ENCODE assay signal across 16 cellular contexts in genomic region chr1:230922620-230923019, GRCh38. TPM values are rescaled to one million over a fixed set of nuclear protein-coding genes. Genes with fewer than 3 reads are reported as not detected.
DNase-seq lines count a peak whose midpoint lies in the region; ATAC-seq and TF ChIP-seq lines count a peak whose summit lies in the region.
"Had no signal": no experiment of that assay in that cellular context is flagged by ENCODE, and none has a peak within 500 bp of the region (broad histone marks: within the 10 kb centered on the region; RNA-seq: fewer than 3 reads in every experiment).

No MANE protein-coding gene starts in this region.

- peak overlapping the region; percentile 9 for H3K27ac Mint-ChIP-seq in CD4-positive, alpha-beta T cell
- H3K27ac Mint-ChIP-seq in HFFc6: no peak overlapping the region
- peak overlapping the region; percentile 27 for H3K27ac Mint-ChIP-seq in activated naive CD8-positive, alpha-beta T cell treated with anti-CD3 and anti-CD28 coated beads, Interleukin-2, amount 10 ng/mL, durations not matched to agents 7 days and 5 days
- H3K27ac Mint-ChIP-seq: type B pancreatic cell had no signal

- no peak for DNase-seq in CD4-positive, alpha-beta T cell
- peak; percentile 6 for DNase-seq in HFFc6
- DNase-seq in activated naive CD8-positive, alpha-beta T cell treated with anti-CD3 and anti-CD28 coated beads, Interleukin-2, amount 10 ng/mL, durations not matched to agents 7 days and 5 days: no peak
- peak; percentile 10 to 42 for DNase-seq in lung microvascular endothelial cell (ENCODE audit: low read depth in 2 of 2)
- no peak for DNase-seq in NOMO-1 treated with DMSO at 0.1 percent for 48 hours (lab: John Stamatoyannopoulos, UW; ENCODE audit: unreplicated experiment)
- no peak for DNase-seq in HEK293T (ENCODE audit: extremely low spot score)
- DNase-seq: cortex of kidney; esophagus squamous epithelium; naive B cell; NCI-H1417 treated with DMSO at 0.1 percent for 48 hours; NCI-H226; stimulated activated CD4-positive, alpha-beta T cell treated with anti-CD3 and anti-CD28 coated beads, Interleukin-2, amount 100 ng/mL, for 24 hours had no signal

- no peak overlapping the region for H3K4me3 Mint-ChIP-seq in CD4-positive, alpha-beta T cell
- H3K4me3 Mint-ChIP-seq in HFFc6: no peak overlapping the region
- H3K4me3 Mint-ChIP-seq in activated naive CD8-positive, alpha-beta T cell treated with anti-CD3 and anti-CD28 coated beads, Interleukin-2, amount 10 ng/mL, durations not matched to agents 7 days and 5 days: no peak overlapping the region
- H3K4me3 Mint-ChIP-seq: naive B cell, type B pancreatic cell had no signal

- CTCF ChIA-PET in CD4-positive, alpha-beta T cell (lab: Charles Lee): interaction anchor here (1.1 to 1.6 kb wide), 3 partner anchors 17 to 57 kb away, joined by 3 to 5 read pairs (median 3); no protein-coding TSS in a partner anchor
- CTCF ChIA-PET in HEK293T (lab: Yijun Ruan, JAX): interaction anchor here (0.5 to 0.6 kb wide), 2 partner anchors 8 to 11 kb away, joined by 3 read pairs; no protein-coding TSS in a partner anchor

- H3K4me1 Mint-ChIP-seq in CD4-positive, alpha-beta T cell (ENCODE audit: low read depth): no peaks in the 10 kb centered on the region
- no peaks in the 10 kb centered on the region for H3K4me1 Mint-ChIP-seq in HFFc6 (ENCODE audit: low read depth)
- peaks cover 1% of the 10 kb centered on the region for H3K4me1 Mint-ChIP-seq in activated naive CD8-positive, alpha-beta T cell treated with anti-CD3 and anti-CD28 coated beads, Interleukin-2, amount 10 ng/mL, durations not matched to agents 7 days and 5 days
- H3K4me1 Mint-ChIP-seq: naive B cell had no signal

- TF ChIP-seq POLR2A in GM18505 (IDR thresholded peaks at IDR 0.05; ENCODE audit: borderline replicate concordance, extremely low read depth, insufficient read depth, insufficient read length): no peak

- H3K27me3 Mint-ChIP-seq in CD4-positive, alpha-beta T cell: no peaks in the 10 kb centered on the region
- no peaks in the 10 kb centered on the region for H3K27me3 Mint-ChIP-seq in HFFc6 (ENCODE audit: insufficient read depth)
- H3K27me3 Mint-ChIP-seq in activated naive CD8-positive, alpha-beta T cell treated with anti-CD3 and anti-CD28 coated beads, Interleukin-2, amount 10 ng/mL, durations not matched to agents 7 days and 5 days: no peaks in the 10 kb centered on the region
- H3K27me3 Mint-ChIP-seq: naive B cell, type B pancreatic cell had no signal

- no peaks in the 10 kb centered on the region for H3K27me3 ChIP-seq in CD4-positive, alpha-beta T cell (ENCODE audit: control insufficient read depth, insufficient read depth, low read length)
- H3K27me3 ChIP-seq: esophagus squamous epithelium had no signal

- H3K9me3 Mint-ChIP-seq in CD4-positive, alpha-beta T cell: no peaks in the 10 kb centered on the region
- no peaks in the 10 kb centered on the region for H3K9me3 Mint-ChIP-seq in HFFc6
- no peaks in the 10 kb centered on the region for H3K9me3 Mint-ChIP-seq in activated naive CD8-positive, alpha-beta T cell treated with anti-CD3 and anti-CD28 coated beads, Interleukin-2, amount 10 ng/mL, durations not matched to agents 7 days and 5 days
- H3K9me3 Mint-ChIP-seq: naive B cell, type B pancreatic cell had no signal

- no peak for ATAC-seq in CD4-positive, alpha-beta T cell (ENCODE audit: poor library complexity)
- ATAC-seq in activated naive CD8-positive, alpha-beta T cell treated with anti-CD3 and anti-CD28 coated beads, Interleukin-2, amount 10 ng/mL, durations not matched to agents 7 days and 5 days (ENCODE audit: low read depth): no peak
- no peak for ATAC-seq in GM18505 (IDR thresholded peaks at IDR 0.05; ENCODE audit: unreplicated experiment)
- ATAC-seq in GM21528 (IDR thresholded peaks at IDR 0.05; ENCODE audit: low FRiP score, unreplicated experiment): no peak

- intact Hi-C loops in CD4-positive, alpha-beta T cell (cut with DNase I, micrococcal nuclease): no loop called here

- H3K9me3 ChIP-seq in CD4-positive, alpha-beta T cell (ENCODE audit: control insufficient read depth, low read length): no peaks in the 10 kb centered on the region
- H3K9me3 ChIP-seq: esophagus squamous epithelium had no signal

- no peak for TF ChIP-seq CTCF in CD4-positive, alpha-beta T cell (IDR thresholded peaks at IDR 0.05)
- TF ChIP-seq CTCF in HFFc6 (IDR thresholded peaks at IDR 0.05): peak; percentile 36; the same call in 1 of the 2 replicates

- POLR2A ChIA-PET in CD4-positive, alpha-beta T cell (lab: Charles Lee): no interaction called here
- POLR2A ChIA-PET in activated naive CD8-positive, alpha-beta T cell treated with anti-CD3 and anti-CD28 coated beads, Interleukin-2, amount 10 ng/mL, durations not matched to agents 7 days and 5 days (lab: Charles Lee): no interaction called here
- POLR2A ChIA-PET in HEK293T (lab: Yijun Ruan, JAX): no interaction called here

- H3K27ac ChIP-seq in CD4-positive, alpha-beta T cell (ENCODE audit: low read depth, low read length): no peak overlapping the region
- H3K27ac ChIP-seq: esophagus squamous epithelium, SK-N-MC had no signal

- H3K36me3 Mint-ChIP-seq in CD4-positive, alpha-beta T cell (ENCODE audit: low read depth): peaks cover 96% of the 10 kb centered on the region
- no peaks in the 10 kb centered on the region; the same call in 1 of the 2 replicates for H3K36me3 Mint-ChIP-seq in HFFc6 (ENCODE audit: low read depth)
- peaks cover 14% of the 10 kb centered on the region for H3K36me3 Mint-ChIP-seq in activated naive CD8-positive, alpha-beta T cell treated with anti-CD3 and anti-CD28 coated beads, Interleukin-2, amount 10 ng/mL, durations not matched to agents 7 days and 5 days

TF ChIP-seq in HEK293T, 16 proteins besides CTCF, POLR2A, EP300 and RAD21:
- TF ChIP-seq, protein P1, sequence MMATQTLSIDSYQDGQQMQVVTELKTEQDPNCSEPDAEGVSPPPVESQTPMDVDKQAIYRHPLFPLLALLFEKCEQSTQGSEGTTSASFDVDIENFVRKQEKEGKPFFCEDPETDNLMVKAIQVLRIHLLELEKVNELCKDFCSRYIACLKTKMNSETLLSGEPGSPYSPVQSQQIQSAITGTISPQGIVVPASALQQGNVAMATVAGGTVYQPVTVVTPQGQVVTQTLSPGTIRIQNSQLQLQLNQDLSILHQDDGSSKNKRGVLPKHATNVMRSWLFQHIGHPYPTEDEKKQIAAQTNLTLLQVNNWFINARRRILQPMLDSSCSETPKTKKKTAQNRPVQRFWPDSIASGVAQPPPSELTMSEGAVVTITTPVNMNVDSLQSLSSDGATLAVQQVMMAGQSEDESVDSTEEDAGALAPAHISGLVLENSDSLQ (IDR thresholded peaks at IDR 0.05): no peak
- no peak for TF ChIP-seq LEF1 (IDR thresholded peaks at IDR 0.05; ENCODE audit: borderline replicate concordance)
- TF ChIP-seq NFRKB (IDR thresholded peaks at IDR 0.05): no peak
- TF ChIP-seq HDGF (IDR thresholded peaks at IDR 0.05; ENCODE audit: borderline replicate concordance): no peak
TF ChIP-seq in HEK293T: peak in this region for 0.

RNA-seq across cellular contexts. Expression of gene C1orf198, which starts 54.3 kb away (rescaled TPM):
- total RNA-seq in CD4-positive, alpha-beta T cell: 1 to 10 TPM; 2.2 TPM
- total RNA-seq in HFFc6 (2021; fragmentation: NEBNext Ultra II Directional; extraction: Animal tissue kit (Norgen Biotek cat#: 25700)): 100 to 1,000 TPM in 1 of 6 experiments, 10 to 100 TPM in 5; 72.4 to 118 (median 88.4) TPM
- total RNA-seq in activated naive CD8-positive, alpha-beta T cell treated with anti-CD3 and anti-CD28 coated beads, Interleukin-2, amount 10 ng/mL, durations not matched to agents 7 days and 5 days: 1 to 10 TPM; 2.8 to 3.8 TPM
- total RNA-seq in lung microvascular endothelial cell: 15.5 and 16.1 TPM in 2 replicates

RNA-seq across cellular contexts. Expression of gene TTC13, which starts 56.0 kb away (rescaled TPM):
- 10 to 100 TPM; 24.9 to 25.0 TPM for total RNA-seq in CD4-positive, alpha-beta T cell
- 10 to 100 TPM; 10.7 to 14.4 (median 12.4) TPM for total RNA-seq in HFFc6 (2021; fragmentation: NEBNext Ultra II Directional; extraction: Animal tissue kit (Norgen Biotek cat#: 25700))
- total RNA-seq in activated naive CD8-positive, alpha-beta T cell treated with anti-CD3 and anti-CD28 coated beads, Interleukin-2, amount 10 ng/mL, durations not matched to agents 7 days and 5 days: 10 to 100 TPM; 37.7 to 43.7 TPM
- total RNA-seq in lung microvascular endothelial cell: 7.8 and 9.7 TPM in 2 replicates

RNA-seq across cellular contexts. Expression of gene ARV1, which starts 56.3 kb away (rescaled TPM):
- 1 to 10 TPM; 1.5 to 1.8 TPM for total RNA-seq in CD4-positive, alpha-beta T cell
- total RNA-seq in HFFc6 (2021; fragmentation: NEBNext Ultra II Directional; extraction: Animal tissue kit (Norgen Biotek cat#: 25700)): 10 to 100 TPM; 20.0 to 26.8 (median 22.1) TPM
- total RNA-seq in activated naive CD8-positive, alpha-beta T cell treated with anti-CD3 and anti-CD28 coated beads, Interleukin-2, amount 10 ng/mL, durations not matched to agents 7 days and 5 days: 10 to 100 TPM; 17.4 to 18.6 TPM
- total RNA-seq in lung microvascular endothelial cell: 8.5 and 9.5 TPM in 2 replicates

Comparison
In these comparisons a context has a peak if more than half of its experiments do, and no peak if none do; other contexts are left out.
1. DNase-seq: peak in HFFc6 (single experiment) and lung microvascular endothelial cell (2 of 2); none in CD4-positive, alpha-beta T cell (0 of 10), activated naive CD8-positive, alpha-beta T cell treated with anti-CD3 and anti-CD28 coated beads, Interleukin-2, amount 10 ng/mL, durations not matched to agents 7 days and 5 days (single experiment), NOMO-1 treated with DMSO at 0.1 percent for 48 hours (single experiment) and HEK293T (single experiment).